In genomic region chr1:35269989-35270289, GRCh38 we compare ENCODE assay signal across 9 cellular contexts. TPM values are rescaled to one million over a fixed set of nuclear protein-coding genes. Genes with fewer than 3 reads are reported as not detected.
DNase-seq lines count a peak whose midpoint lies in the region; ATAC-seq lines count a peak whose summit lies in the region.
"Had no signal": no experiment of that assay in that cellular context is flagged by ENCODE, and none has a peak within 500 bp of the region (broad histone marks: within the 10 kb centered on the region; RNA-seq: fewer than 3 reads in every experiment).

No MANE protein-coding gene starts in this region.

- no peaks in the 10 kb centered on the region for H3K9me3 ChIP-seq in stomach smooth muscle (ENCODE audit: control insufficient read depth in 2 of 2, low read length in 2 of 2)

- peak overlapping the region in 1 of 2 donors; percentile 88 for H3K9ac ChIP-seq in stomach smooth muscle (ENCODE audit: low read length in 2 of 2)

- peaks cover 9% of the 10 kb centered on the region for H3K36me3 Mint-ChIP-seq in activated CD4-positive, alpha-beta T cell treated with anti-CD3 and anti-CD28 coated beads, Interleukin-2, amount 10 ng/mL, durations not matched to agents 24 days and 14 days (ENCODE audit: low read depth)
- peaks cover 12% of the 10 kb centered on the region for H3K36me3 Mint-ChIP-seq in activated T-helper 2 cell treated with anti-CD3 and anti-CD28 coated beads, Interferon-gamma antibody, Interleukin-2, Interleukin-4, amounts not matched to agents 10 μg/mL and 5 μg/mL and 100 μg/mL, durations not matched to agents 14 hours and 24 hours and 36 hours (ENCODE audit: low read depth)
- no peaks in the 10 kb centered on the region for H3K36me3 Mint-ChIP-seq in immature natural killer cell

- H3K27me3 Mint-ChIP-seq in activated CD4-positive, alpha-beta T cell treated with anti-CD3 and anti-CD28 coated beads, Interleukin-2, amount 10 ng/mL, durations not matched to agents 24 days and 14 days: peaks cover 2% of the 10 kb centered on the region
- H3K27me3 Mint-ChIP-seq in activated T-helper 2 cell treated with anti-CD3 and anti-CD28 coated beads, Interferon-gamma antibody, Interleukin-2, Interleukin-4, amounts not matched to agents 10 μg/mL and 5 μg/mL and 100 μg/mL, durations not matched to agents 14 hours and 24 hours and 36 hours (ENCODE audit: low read depth): no peaks in the 10 kb centered on the region
- H3K27me3 Mint-ChIP-seq in immature natural killer cell (ENCODE audit: low read depth in 3 of 3): peaks cover 2 to 12% (median 3%) of the 10 kb centered on the region in 3 donors

- no peak for DNase-seq in activated CD4-positive, alpha-beta T cell treated with anti-CD3 and anti-CD28 coated beads, Interleukin-2, amount 10 ng/mL, durations not matched to agents 24 days and 14 days
- no peak for DNase-seq in activated CD4-positive, alpha-beta T cell treated with anti-CD3 and anti-CD28 coated beads, Interleukin-2, amount 50 U/mL, for 1 hour
- no peak for DNase-seq in activated T-helper 2 cell treated with anti-CD3 and anti-CD28 coated beads, Interferon-gamma antibody, Interleukin-2, Interleukin-4, amounts not matched to agents 10 μg/mL and 5 μg/mL and 100 μg/mL, durations not matched to agents 14 hours and 24 hours and 36 hours (ENCODE audit: low spot score)
- DNase-seq in immature natural killer cell: no peak
- DNase-seq in NCI-H510A (lab: John Stamatoyannopoulos, UW): no peak
- DNase-seq in NCI-H82 treated with DMSO at 0.1 percent for 48 hours (lab: John Stamatoyannopoulos, UW; ENCODE audit: unreplicated experiment): no peak
- DNase-seq: stimulated activated CD4-positive, alpha-beta T cell treated with anti-CD3 and anti-CD28 coated beads, Interleukin-4, amount 100 ng/mL, for 1 hour had no signal

- no peak overlapping the region for H3K27ac ChIP-seq in stomach smooth muscle (ENCODE audit: low read length)

- H3K4me3 ChIP-seq in stomach smooth muscle (ENCODE audit: low read length in 2 of 2): peak overlapping the region; percentile 78 to 81

- no peak for ATAC-seq in HG02970 (IDR thresholded peaks at IDR 0.05; ENCODE audit: low FRiP score, unreplicated experiment)

- no peaks in the 10 kb centered on the region for H3K36me3 ChIP-seq in stomach smooth muscle (ENCODE audit: control insufficient read depth in 2 of 2, insufficient read depth in 2 of 2, low read length in 2 of 2)

- intact Hi-C loops in activated CD4-positive, alpha-beta T cell treated with anti-CD3 and anti-CD28 coated beads, Interleukin-2, amount 10 ng/mL, durations not matched to agents 24 days and 14 days (cut with micrococcal nuclease): loop anchor here (2.0 to 5.0 kb wide), 3 partner anchors 193 to 287 kb away; partner anchors contain the start of genes KIAA0319L, NCDN, ZMYM1 and ZMYM6
- intact Hi-C loops in activated T-helper 2 cell treated with anti-CD3 and anti-CD28 coated beads, Interferon-gamma antibody, Interleukin-2, Interleukin-4, amounts not matched to agents 10 μg/mL and 5 μg/mL and 100 μg/mL, durations not matched to agents 14 hours and 24 hours and 36 hours (cut with micrococcal nuclease): loop anchor here (2.0 to 10.0 kb wide), 2 partner anchors 67 to 235 kb away; partner anchors contain the start of gene ZMYM6

- H3K4me1 Mint-ChIP-seq in activated CD4-positive, alpha-beta T cell treated with anti-CD3 and anti-CD28 coated beads, Interleukin-2, amount 10 ng/mL, durations not matched to agents 24 days and 14 days: peaks cover 25% of the 10 kb centered on the region
- peaks cover 24% of the 10 kb centered on the region for H3K4me1 Mint-ChIP-seq in activated T-helper 2 cell treated with anti-CD3 and anti-CD28 coated beads, Interferon-gamma antibody, Interleukin-2, Interleukin-4, amounts not matched to agents 10 μg/mL and 5 μg/mL and 100 μg/mL, durations not matched to agents 14 hours and 24 hours and 36 hours (ENCODE audit: low read depth)
- peaks cover 31 to 37% of the 10 kb centered on the region in 2 donors for H3K4me1 Mint-ChIP-seq in immature natural killer cell

- H3K4me3 Mint-ChIP-seq in activated CD4-positive, alpha-beta T cell treated with anti-CD3 and anti-CD28 coated beads, Interleukin-2, amount 10 ng/mL, durations not matched to agents 24 days and 14 days: peak overlapping the region; percentile 95
- peak overlapping the region; percentile 81 for H3K4me3 Mint-ChIP-seq in activated T-helper 2 cell treated with anti-CD3 and anti-CD28 coated beads, Interferon-gamma antibody, Interleukin-2, Interleukin-4, amounts not matched to agents 10 μg/mL and 5 μg/mL and 100 μg/mL, durations not matched to agents 14 hours and 24 hours and 36 hours (ENCODE audit: low read depth)
- peak overlapping the region; percentile 79 to 89 (median 87) for H3K4me3 Mint-ChIP-seq in immature natural killer cell

- no peaks in the 10 kb centered on the region for H3K27me3 ChIP-seq in stomach smooth muscle (ENCODE audit: control insufficient read depth in 1 of 2, insufficient read depth in 2 of 2, low read length in 2 of 2)

- H3K27ac Mint-ChIP-seq in activated CD4-positive, alpha-beta T cell treated with anti-CD3 and anti-CD28 coated beads, Interleukin-2, amount 10 ng/mL, durations not matched to agents 24 days and 14 days: peak overlapping the region; percentile 84
- H3K27ac Mint-ChIP-seq in activated T-helper 2 cell treated with anti-CD3 and anti-CD28 coated beads, Interferon-gamma antibody, Interleukin-2, Interleukin-4, amounts not matched to agents 10 μg/mL and 5 μg/mL and 100 μg/mL, durations not matched to agents 14 hours and 24 hours and 36 hours: no peak overlapping the region
- H3K27ac Mint-ChIP-seq in immature natural killer cell: peak overlapping the region in 5 of 6 donors; percentile 66 to 88 (median 75)

- peaks cover 3% of the 10 kb centered on the region for H3K4me1 ChIP-seq in stomach smooth muscle (ENCODE audit: control insufficient read depth, insufficient read depth, low read length)

- peaks cover 5% of the 10 kb centered on the region for H3K9me3 Mint-ChIP-seq in activated CD4-positive, alpha-beta T cell treated with anti-CD3 and anti-CD28 coated beads, Interleukin-2, amount 10 ng/mL, durations not matched to agents 24 days and 14 days
- H3K9me3 Mint-ChIP-seq in activated T-helper 2 cell treated with anti-CD3 and anti-CD28 coated beads, Interferon-gamma antibody, Interleukin-2, Interleukin-4, amounts not matched to agents 10 μg/mL and 5 μg/mL and 100 μg/mL, durations not matched to agents 14 hours and 24 hours and 36 hours: no peaks in the 10 kb centered on the region
- H3K9me3 Mint-ChIP-seq in immature natural killer cell: peaks cover 0 to 2% (median 0%) of the 10 kb centered on the region in 6 donors

RNA-seq across cellular contexts. Expression of gene ZMYM4, which starts 1.4 kb away (rescaled TPM):
- total RNA-seq in activated CD4-positive, alpha-beta T cell treated with anti-CD3 and anti-CD28 coated beads, Interleukin-2, amount 10 ng/mL, durations not matched to agents 24 days and 14 days: 25.6 and 31.0 TPM in 2 replicates
- 31.9 and 35.1 TPM in 2 replicates for total RNA-seq in activated T-helper 2 cell treated with anti-CD3 and anti-CD28 coated beads, Interferon-gamma antibody, Interleukin-2, Interleukin-4, amounts not matched to agents 10 μg/mL and 5 μg/mL and 100 μg/mL, durations not matched to agents 14 hours and 24 hours and 36 hours
- 10 to 100 TPM; 18.3 to 38.6 (median 30.6) TPM for polyA plus RNA-seq in immature natural killer cell
